In genomic region chr10:130747359-130747758, GRCh38 we compare ENCODE assay signal across 20 cellular contexts.
"Had no signal": no experiment of that assay in that cellular context is flagged by ENCODE, and none has a peak within 500 bp of the region (broad histone marks: within the 10 kb centered on the region; RNA-seq: fewer than 3 reads in every experiment).

No MANE protein-coding gene starts in this region.

- H3K27me3 Mint-ChIP-seq: activated naive CD8-positive, alpha-beta T cell treated with anti-CD3 and anti-CD28 coated beads for 36 hours had no signal

- H3K27me3 ChIP-seq: cardiac muscle cell, uterus had no signal

- ATAC-seq: activated CD4-positive, CD25-positive, alpha-beta regulatory T cell treated with anti-CD3 and anti-CD28 coated beads, Interleukin-2, amount 50 U/mL, for 24 hours; effector memory CD8-positive, alpha-beta T cell; left colon; lower lobe of right lung; natural killer cell had no signal

- H3K27ac Mint-ChIP-seq: activated naive CD8-positive, alpha-beta T cell treated with anti-CD3 and anti-CD28 coated beads for 36 hours; effector memory CD8-positive, alpha-beta T cell; natural killer cell had no signal

- H2AFZ ChIP-seq: parathyroid adenoma had no signal

- DNase-seq: activated CD4-positive, alpha-beta T cell treated with anti-CD3 and anti-CD28 coated beads, Interleukin-2, amount 50 U/mL, for 1 hour; activated CD8-positive, alpha-beta memory T cell treated with anti-CD3 and anti-CD28 coated beads, Interleukin-2, amount 50 U/mL, for 48 hours; activated naive CD4-positive, alpha-beta T cell; activated naive CD8-positive, alpha-beta T cell treated with anti-CD3 and anti-CD28 coated beads for 36 hours; amygdala; effector memory CD8-positive, alpha-beta T cell; foreskin fibroblast; left colon; lower lobe of right lung; natural killer cell; stimulated activated CD4-positive, alpha-beta T cell treated with anti-CD3 and anti-CD28 coated beads, Interleukin-1b, Interleukin-23, amount 100 ng/mL, for 48 hours; stimulated activated CD8-positive, alpha-beta memory T cell treated with anti-CD3 and anti-CD28 coated beads, Interleukin-4, amount 100 ng/mL, for 48 hours; stimulated activated naive CD4-positive, alpha-beta T cell; T1000; uterus had no signal

- H3K9ac ChIP-seq: parathyroid adenoma had no signal

- H3K36me3 ChIP-seq: cardiac muscle cell, lower lobe of right lung, tibial artery, uterus had no signal

- H3K4me1 ChIP-seq: lower lobe of right lung, parathyroid adenoma, tibial artery, uterus had no signal

- H3K9me3 Mint-ChIP-seq: activated naive CD8-positive, alpha-beta T cell treated with anti-CD3 and anti-CD28 coated beads for 36 hours; natural killer cell had no signal

- H3K9me3 ChIP-seq: lower lobe of right lung, tibial artery, uterus had no signal

- H3K4me3 Mint-ChIP-seq: activated naive CD8-positive, alpha-beta T cell treated with anti-CD3 and anti-CD28 coated beads for 36 hours; effector memory CD8-positive, alpha-beta T cell; natural killer cell had no signal

- H3K79me2 ChIP-seq: parathyroid adenoma had no signal

- H3K27ac ChIP-seq: cardiac muscle cell, epithelial cell of prostate, lower lobe of right lung, parathyroid adenoma, tibial artery, uterus had no signal

- H3K36me3 Mint-ChIP-seq: activated naive CD8-positive, alpha-beta T cell treated with anti-CD3 and anti-CD28 coated beads for 36 hours; natural killer cell had no signal

- H3K4me1 Mint-ChIP-seq: activated naive CD8-positive, alpha-beta T cell treated with anti-CD3 and anti-CD28 coated beads for 36 hours; natural killer cell had no signal

- H3K4me3 ChIP-seq: cardiac muscle cell, lower lobe of right lung, tibial artery, uterus had no signal
